ENCODE assay signal across 23 cellular contexts in genomic region chr1:115762792-115763191, GRCh38. TPM values are rescaled to one million over a fixed set of nuclear protein-coding genes. Genes with fewer than 3 reads are reported as not detected.
"Had no signal": no experiment of that assay in that cellular context is flagged by ENCODE, and none has a peak within 500 bp of the region (broad histone marks: within the 10 kb centered on the region; RNA-seq: fewer than 3 reads in every experiment).

No MANE protein-coding gene starts in this region.

- H3K27ac ChIP-seq: esophagus squamous epithelium, ovary, right lobe of liver, spleen, tibial nerve had no signal

- DNase-seq: effector memory CD8-positive, alpha-beta T cell; esophagus squamous epithelium; foreskin fibroblast; head of caudate nucleus; hippocampal formation; left colon; mesendoderm; naive thymus-derived CD8-positive, alpha-beta T cell; ovary; right lobe of liver; spleen; stimulated activated CD4-positive, alpha-beta T cell treated with anti-CD3 and anti-CD28 coated beads, Interleukin-15, amount 100 ng/mL, for 24 hours; stimulated activated CD4-positive, alpha-beta T cell treated with anti-CD3 and anti-CD28 coated beads, Interleukin-1b, Interleukin-23, amount 100 ng/mL, for 48 hours; stimulated activated CD4-positive, alpha-beta T cell treated with anti-CD3 and anti-CD28 coated beads, Interleukin-4, amount 100 ng/mL, for 24 hours had no signal

- FAIRE-seq: colon had no signal

- H3K27ac Mint-ChIP-seq: dendritic cell treated with granulocyte-macrophage colony-stimulating factor and Interleukin-4, amounts not matched to agents 40 ng/mL and 50 ng/mL, for 4 days; effector memory CD8-positive, alpha-beta T cell; naive thymus-derived CD8-positive, alpha-beta T cell; stimulated activated memory B cell treated with anti-CD40 and anti-IgM and Interleukin-4, amounts not matched to agents 10 μg/mL and 1 μg/mL and 100 μg/mL, for 72 hours; stimulated activated naive CD8-positive, alpha-beta T cell treated with anti-CD3 and anti-CD28 coated beads, Interleukin-15, Interleukin-2, amounts not matched to agents 100 ng/mL and 50 ng/mL, for 24 hours had no signal

- H3K9me3 ChIP-seq: esophagus squamous epithelium, ovary, right lobe of liver had no signal

- H3K4me3 ChIP-seq: esophagus squamous epithelium, ovary, right lobe of liver, spleen, tibial nerve had no signal

- H3K36me3 ChIP-seq: esophagus squamous epithelium, ovary, right lobe of liver, spleen, tibial nerve had no signal

- H3K4me1 Mint-ChIP-seq: naive thymus-derived CD8-positive, alpha-beta T cell; neural crest cell; stimulated activated memory B cell treated with anti-CD40 and anti-IgM and Interleukin-4, amounts not matched to agents 10 μg/mL and 1 μg/mL and 100 μg/mL, for 72 hours had no signal

- H3K4me3 Mint-ChIP-seq: dendritic cell treated with granulocyte-macrophage colony-stimulating factor and Interleukin-4, amounts not matched to agents 40 ng/mL and 50 ng/mL, for 4 days; effector memory CD8-positive, alpha-beta T cell; naive thymus-derived CD8-positive, alpha-beta T cell; neural crest cell; stimulated activated memory B cell treated with anti-CD40 and anti-IgM and Interleukin-4, amounts not matched to agents 10 μg/mL and 1 μg/mL and 100 μg/mL, for 72 hours; stimulated activated naive CD8-positive, alpha-beta T cell treated with anti-CD3 and anti-CD28 coated beads, Interleukin-15, Interleukin-2, amounts not matched to agents 100 ng/mL and 50 ng/mL, for 24 hours had no signal

- H3K36me3 Mint-ChIP-seq: stimulated activated memory B cell treated with anti-CD40 and anti-IgM and Interleukin-4, amounts not matched to agents 10 μg/mL and 1 μg/mL and 100 μg/mL, for 72 hours had no signal

- H3K9me3 Mint-ChIP-seq: effector memory CD8-positive, alpha-beta T cell; stimulated activated naive CD8-positive, alpha-beta T cell treated with anti-CD3 and anti-CD28 coated beads, Interleukin-15, Interleukin-2, amounts not matched to agents 100 ng/mL and 50 ng/mL, for 24 hours had no signal

- H3K4me1 ChIP-seq: right lobe of liver, spleen, tibial nerve had no signal

- ATAC-seq: effector memory CD8-positive, alpha-beta T cell; left colon; naive thymus-derived CD8-positive, alpha-beta T cell; right lobe of liver; stimulated activated memory B cell treated with anti-CD40 and anti-IgM and Interleukin-4, amounts not matched to agents 10 μg/mL and 1 μg/mL and 100 μg/mL, for 72 hours had no signal

- H3K27me3 ChIP-seq: esophagus squamous epithelium, ovary, right lobe of liver, tibial nerve had no signal

- H3K27me3 Mint-ChIP-seq: dendritic cell treated with granulocyte-macrophage colony-stimulating factor and Interleukin-4, amounts not matched to agents 40 ng/mL and 50 ng/mL, for 4 days; stimulated activated naive CD8-positive, alpha-beta T cell treated with anti-CD3 and anti-CD28 coated beads, Interleukin-15, Interleukin-2, amounts not matched to agents 100 ng/mL and 50 ng/mL, for 24 hours had no signal

RNA-seq across cellular contexts. Expression of gene CASQ2, which starts 5.7 kb away (rescaled TPM):
- total RNA-seq: epithelial cell of proximal tubule; kidney epithelial cell; lung microvascular endothelial cell; naive thymus-derived CD8-positive, alpha-beta T cell had no signal
- polyA plus RNA-seq: naive thymus-derived CD8-positive, alpha-beta T cell had no signal
